Comparison of ENCODE assay signal across 8 cellular contexts in the genomic region with DNA sequence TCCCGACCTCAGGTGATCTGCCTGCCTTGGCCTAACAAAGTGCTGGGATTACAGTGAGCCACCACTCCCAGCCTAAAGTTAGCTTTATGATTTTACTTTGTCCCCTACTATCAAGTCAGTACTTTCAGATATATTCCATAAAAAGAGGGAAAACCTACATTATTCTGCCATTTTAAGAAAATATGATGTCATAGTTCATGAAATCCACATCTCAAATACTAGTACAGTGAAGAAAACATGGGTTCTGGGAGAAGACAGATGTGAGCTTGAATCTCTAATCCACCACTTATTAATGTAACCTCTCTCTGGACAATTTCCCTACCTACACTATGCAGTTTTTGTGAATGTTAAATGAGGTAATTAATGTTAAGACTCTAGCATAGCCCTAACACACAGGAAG.
"Had no signal": no experiment of that assay in that cellular context is flagged by ENCODE, and none has a peak within 500 bp of the region (broad histone marks: within the 10 kb centered on the region; RNA-seq: fewer than 3 reads in every experiment).

No MANE protein-coding gene starts in this region.

- H3K27ac Mint-ChIP-seq: IgD-negative memory B cell had no signal

- H3K4me2 ChIP-seq: KMS-11 had no signal

- H3K9ac ChIP-seq: KMS-11 had no signal

- FAIRE-seq: HTR-8/SVneo, K562 had no signal

- H3K27me3 Mint-ChIP-seq: IgD-negative memory B cell had no signal

- H3K4me3 Mint-ChIP-seq: IgD-negative memory B cell had no signal

- DNase-seq: IMR-90, KBM-7, KG1 had no signal

- H3K4me1 Mint-ChIP-seq: IgD-negative memory B cell had no signal

- H3K27ac ChIP-seq: HL-60, KMS-11 had no signal

- ATAC-seq: K562 had no signal

- H3K36me3 Mint-ChIP-seq: IgD-negative memory B cell had no signal

- H3K4me3 ChIP-seq: K562 had no signal
